In genomic region chr4:102454981-102455690, GRCh38 we compare ENCODE assay signal across 1 cellular context.
TF ChIP-seq lines count a peak whose summit lies in the region.

No MANE protein-coding gene starts in this region.

TF ChIP-seq in WTC11, 78 proteins besides CTCF, POLR2A, EP300 and RAD21 (continued from another document):
- TF ChIP-seq, protein P1, sequence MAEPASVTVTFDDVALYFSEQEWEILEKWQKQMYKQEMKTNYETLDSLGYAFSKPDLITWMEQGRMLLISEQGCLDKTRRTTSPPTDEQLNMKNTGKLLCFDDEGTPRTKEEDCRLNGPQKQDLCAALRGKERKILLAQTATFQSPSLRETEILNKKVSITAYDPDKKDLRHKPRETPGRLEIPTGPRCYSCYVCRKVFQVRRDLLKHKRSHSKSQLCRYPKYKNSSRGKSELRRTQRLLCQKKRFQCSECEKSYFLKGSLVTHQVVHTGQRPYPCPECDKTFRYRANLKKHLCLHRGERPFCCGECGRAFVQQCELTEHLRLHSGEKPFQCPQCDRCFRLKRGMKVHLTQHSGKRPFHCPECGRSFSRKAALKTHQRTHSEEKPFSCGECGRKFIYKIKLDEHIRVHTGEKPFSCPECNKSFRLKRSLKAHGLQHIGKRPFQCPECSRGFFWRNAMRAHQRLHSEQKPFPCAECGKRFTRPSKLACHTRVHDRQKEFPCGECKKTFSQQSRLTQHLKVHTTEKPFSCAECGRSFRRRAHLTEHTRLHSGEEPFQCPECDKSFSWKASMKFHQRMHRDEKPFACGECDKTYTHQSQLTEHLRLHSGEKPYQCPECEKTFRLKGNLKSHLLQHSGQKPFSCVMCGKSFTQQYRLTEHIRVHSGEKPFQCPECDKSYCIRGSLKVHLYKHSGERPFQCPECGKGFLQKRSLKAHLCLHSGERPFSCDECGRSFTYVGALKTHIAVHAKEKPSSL (CRISPR knock-in tag; conservative IDR thresholded peaks at IDR 0.05): no peak
- TF ChIP-seq KAT7 (CRISPR knock-in tag; IDR thresholded peaks at IDR 0.05; ENCODE audit: borderline replicate concordance) (no peak), CREM (CRISPR knock-in tag; IDR thresholded peaks at IDR 0.05) (no peak), ZNF219 (CRISPR knock-in tag; IDR thresholded peaks at IDR 0.05; ENCODE audit: borderline replicate concordance) (no peak)
- TF ChIP-seq, protein P2, sequence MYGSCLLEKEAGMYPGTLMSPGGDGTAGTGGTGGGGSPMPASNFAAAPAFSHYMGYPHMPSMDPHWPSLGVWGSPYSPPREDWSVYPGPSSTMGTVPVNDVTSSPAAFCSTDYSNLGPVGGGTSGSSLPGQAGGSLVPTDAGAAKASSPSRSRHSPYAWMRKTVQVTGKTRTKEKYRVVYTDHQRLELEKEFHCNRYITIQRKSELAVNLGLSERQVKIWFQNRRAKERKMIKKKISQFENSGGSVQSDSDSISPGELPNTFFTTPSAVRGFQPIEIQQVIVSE (CRISPR knock-in tag; IDR thresholded peaks at IDR 0.05; ENCODE audit: borderline replicate concordance): no peak
